1 cellular context compared by ENCODE assay signal in genomic region chr14:24150993-24151392, GRCh38.
TF ChIP-seq lines count a peak whose summit lies in the region.

No MANE protein-coding gene starts in this region.

TF ChIP-seq in HepG2, 621 proteins besides CTCF, POLR2A, EP300 and RAD21 (continued from another document):
- TF ChIP-seq ZNF318 (CRISPR knock-in tag; IDR thresholded peaks at IDR 0.05) = no peak
- no peak for TF ChIP-seq HNRNPL (IDR thresholded peaks at IDR 0.05; ENCODE audit: low read depth, low read length)
- TF ChIP-seq DZIP1 (CRISPR knock-in tag; IDR thresholded peaks at IDR 0.05) = no peak; the same call in 1 of the 2 replicates
- peak; percentile 21; the same call in 1 of the 2 replicates for TF ChIP-seq ZNF788 (CRISPR knock-in tag; IDR thresholded peaks at IDR 0.05; ENCODE audit: borderline replicate concordance)
- TF ChIP-seq BRF2 (CRISPR knock-in tag; IDR thresholded peaks at IDR 0.05) = no peak
- no peak for TF ChIP-seq SIN3A (IDR thresholded peaks at IDR 0.05; ENCODE audit: borderline replicate concordance, low read depth, low read length)
- TF ChIP-seq JUND (CRISPR knock-in tag; IDR thresholded peaks at IDR 0.05) = no peak
- no peak for TF ChIP-seq ZNF432 (CRISPR knock-in tag; IDR thresholded peaks at IDR 0.05; ENCODE audit: borderline replicate concordance)
- TF ChIP-seq NRL (CRISPR knock-in tag; IDR thresholded peaks at IDR 0.05; ENCODE audit: borderline replicate concordance) = no peak
- no peak for TF ChIP-seq CBX2 (IDR thresholded peaks at IDR 0.05; ENCODE audit: low read depth, low read length)
- no peak for TF ChIP-seq CBX2 (CRISPR knock-in tag; IDR thresholded peaks at IDR 0.05; ENCODE audit: low read depth)
- no peak for TF ChIP-seq IKZF5 (CRISPR knock-in tag; IDR thresholded peaks at IDR 0.05)
- TF ChIP-seq RFX1 (IDR thresholded peaks at IDR 0.05) = peak; percentile 39; the same call in 1 of the 2 replicates
- TF ChIP-seq MED8 (CRISPR knock-in tag; IDR thresholded peaks at IDR 0.05; ENCODE audit: insufficient replicate concordance) = no peak
- TF ChIP-seq ZNF24 (IDR thresholded peaks at IDR 0.05) = no peak
- TF ChIP-seq RBFOX2 (IDR thresholded peaks at IDR 0.05; ENCODE audit: low read depth, low read length) = no peak
- TF ChIP-seq SP140L (CRISPR knock-in tag; IDR thresholded peaks at IDR 0.05; ENCODE audit: borderline replicate concordance) = no peak
- TF ChIP-seq EED (CRISPR knock-in tag; IDR thresholded peaks at IDR 0.05) = peak; percentile 74; the same call in 1 of the 2 replicates
- TF ChIP-seq SMC3 (IDR thresholded peaks at IDR 0.05; ENCODE audit: low read length) = no peak
- TF ChIP-seq TBL1XR1 (IDR thresholded peaks at IDR 0.05; ENCODE audit: borderline replicate concordance, low read length, partially characterized antibody) = no peak
- TF ChIP-seq ZFP37 (CRISPR knock-in tag; IDR thresholded peaks at IDR 0.05; ENCODE audit: borderline replicate concordance) = no peak
